7 cellular contexts compared by ENCODE assay signal in genomic region chr10:12130237-12130872, GRCh38. TPM values are rescaled to one million over a fixed set of nuclear protein-coding genes. Genes with fewer than 3 reads are reported as not detected.
A peak's percentile ranks its signal among the peaks of the same experiment; 100 is the strongest.
DNase-seq lines count a peak whose midpoint lies in the region; ATAC-seq and TF ChIP-seq lines count a peak whose summit lies in the region.

No MANE protein-coding gene starts in this region.

- intact Hi-C loops in mammary epithelial cell (cut with micrococcal nuclease), result no loop called here

- H3K27me3 ChIP-seq in mammary epithelial cell (ENCODE audit: insufficient read depth, low read length), result no peaks in the 10 kb centered on the region

- in situ Hi-C loops in KBM-7 (cut with MboI; ENCODE audit: low pct_unique_long_range_greater_than_20kb, low sequenced_read_pairs) (no loop called here), SK-MEL-5 (cut with HindIII; ENCODE audit: low pct_unique_long_range_greater_than_20kb, low sequenced_read_pairs) (no loop called here), mammary epithelial cell (cut with MboI; ENCODE audit: low sequenced_read_pairs in 2 of 2) (loop anchor here in 1 of 2 donors (25.0 kb wide), 1 partner anchor 343 kb away; no protein-coding TSS in a partner anchor)

- no peaks in the 10 kb centered on the region for H4K20me1 ChIP-seq in mammary epithelial cell (ENCODE audit: insufficient read depth, low read length)

- CTCF ChIA-PET in mammary epithelial cell (lab: Charles Lee; ENCODE audit: low non-redundant PET), result interaction anchor here (0.6 to 0.7 kb wide), 3 partner anchors 87 to 392 kb away, joined by 3 read pairs; no protein-coding TSS in a partner anchor

- peak; percentile 54 for TF ChIP-seq CTCF in mammary epithelial cell (conservative IDR thresholded peaks at IDR 0.05 in 1 of 2, IDR thresholded peaks at IDR 0.05 in 1 of 2; ENCODE audit: extremely low read depth in 1 of 2, insufficient read depth in 1 of 2, low read depth in 1 of 2, low read length in 2 of 2)

- dilution Hi-C loops in mammary epithelial cell (cut with HindIII; ENCODE audit: low sequenced_read_pairs), result no loop called here

- peak overlapping the region; percentile 92 for H2AFZ ChIP-seq in mammary epithelial cell (ENCODE audit: low read depth, low read length)

- no peaks in the 10 kb centered on the region for H3K9me3 ChIP-seq in mammary epithelial cell (replicated peaks; ENCODE audit: insufficient read depth, low read length)

- 28% methylated on average over 11 of the region's 11 CpGs for WGBS in mammary epithelial cell (ENCODE audit: low coverage, missing lambda C conversion rate)

- H3K4me3 ChIP-seq in mammary epithelial cell (replicated peaks in 1 of 3; ENCODE audit: insufficient read depth in 1 of 3, low read depth in 2 of 3, low read length in 3 of 3) (peak overlapping the region; percentile 88 to 94 (median 91)), skin epidermis (peak overlapping the region; percentile 87 to 100 (median 97))

- peak overlapping the region; percentile 96 for H3K4me2 ChIP-seq in mammary epithelial cell (ENCODE audit: insufficient read depth, low read depth, low read length)

- H3K79me2 ChIP-seq in mammary epithelial cell (ENCODE audit: insufficient read depth, low read length), result peaks cover 34% of the 10 kb centered on the region

- H3K9ac ChIP-seq in mammary epithelial cell (ENCODE audit: insufficient read depth, low read length), result peak overlapping the region; percentile 83

- no peaks in the 10 kb centered on the region for H3K4me1 ChIP-seq in mammary epithelial cell (ENCODE audit: insufficient read depth, low read length)

- H3K36me3 ChIP-seq in mammary epithelial cell (ENCODE audit: insufficient read depth, low read length), result peaks cover 2% of the 10 kb centered on the region

- DNase-seq in GDM1 (lab: John Stamatoyannopoulos, UW) (peak; percentile 36), KBM-7 (peak; percentile 85), SK-MEL-5 (ENCODE audit: low read depth, low spot score) (peak; percentile 82), mammary epithelial cell (peak; percentile 54), iPS-NIHi11 (ENCODE audit: low spot score) (peak; percentile 58)

- TSS peak; percentile 27 for BruUV-seq in mammary epithelial cell (replicated peaks; lab: Mats Ljungman, UMichigan)

- peak overlapping the region; percentile 73 for H3K27ac ChIP-seq in mammary epithelial cell (ENCODE audit: insufficient read depth, low read depth, low read length)
- H3K27ac ChIP-seq in skin epidermis, result peak overlapping the region in 18 of 21 experiments; percentile 65 to 95 (median 86)

- peak; percentile 50 for ATAC-seq in GM21447 (IDR thresholded peaks at IDR 0.05; ENCODE audit: unreplicated experiment)

RNA-seq across cellular contexts. Expression of gene SEC61A2, which starts 0.9 kb away (rescaled TPM):
- total RNA-seq in SK-MEL-5 (2014; rRNA removed; shearing (Covaris generic)), result 5.6 and 5.7 TPM in 2 replicates
- 5.7 and 7.0 TPM in 2 replicates for polyA plus RNA-seq in SK-MEL-5 (2015; cell fraction: cytosol; rRNA removed)
- 26.4 and 29.4 TPM in 2 replicates for polyA plus RNA-seq in SK-MEL-5 (2015; cell fraction: nucleus; rRNA removed)
- total RNA-seq in mammary epithelial cell, result 10 to 100 TPM; 10.7 to 15.6 TPM
- polyA plus RNA-seq in mammary epithelial cell, result 7.5 TPM
- polyA minus RNA-seq in mammary epithelial cell, result not detected

Comparison
In these comparisons a context has a peak if more than half of its experiments do, and no peak if none do; other contexts are left out.
1. Peak in every context shown above with its lines: DNase-seq, ATAC-seq, H3K4me3 ChIP-seq and H3K27ac ChIP-seq.